In the genomic region with DNA sequence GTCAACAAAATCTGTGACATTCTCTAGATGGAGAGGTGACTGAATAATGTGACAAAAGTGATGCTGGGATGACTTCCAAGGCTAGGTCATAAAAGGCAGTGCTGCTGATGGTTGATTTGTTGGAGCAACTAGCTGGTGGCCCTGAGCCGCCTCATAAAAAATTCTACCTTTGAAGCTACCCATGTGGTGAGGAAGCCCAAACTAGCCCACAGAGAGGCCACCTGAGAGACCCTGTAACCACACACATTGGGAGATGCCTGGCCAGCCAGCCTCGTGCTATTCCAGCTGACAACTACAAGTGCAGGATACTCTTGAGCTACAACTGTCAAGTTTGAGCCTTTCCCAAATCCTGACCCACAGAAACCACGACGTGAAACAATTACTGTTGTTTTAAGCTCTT, we compare ENCODE assay signal across 1 cellular context.
TF ChIP-seq lines count a peak whose summit lies in the region.

No MANE protein-coding gene starts in this region.

TF ChIP-seq in IMR-90, 13 proteins besides CTCF, POLR2A, EP300 and RAD21:
- TF ChIP-seq SMC3 (IDR thresholded peaks at IDR 0.05; ENCODE audit: low read depth, low read length) (no peak), RFX5 (IDR thresholded peaks at IDR 0.05; ENCODE audit: low read depth, low read length) (no peak), MAZ (IDR thresholded peaks at IDR 0.05; ENCODE audit: borderline replicate concordance, low read depth, low read length) (no peak), BHLHE40 (IDR thresholded peaks at IDR 0.05; ENCODE audit: low read depth, low read length) (no peak), RCOR1 (IDR thresholded peaks at IDR 0.05; ENCODE audit: insufficient replicate concordance, low read length) (no peak), FOS (IDR thresholded peaks at IDR 0.05; ENCODE audit: low read depth, low read length) (no peak), USF2 (IDR thresholded peaks at IDR 0.05; ENCODE audit: low read depth, low read length) (no peak), ELK1 (IDR thresholded peaks at IDR 0.05; ENCODE audit: borderline replicate concordance, low read depth, low read length) (no peak), NFE2L2 (IDR thresholded peaks at IDR 0.05; ENCODE audit: low read depth, low read length) (no peak), MAFK (IDR thresholded peaks at IDR 0.05; ENCODE audit: low read depth, low read length) (no peak)
